ENCODE assay signal across 26 cellular contexts in the genomic region with DNA sequence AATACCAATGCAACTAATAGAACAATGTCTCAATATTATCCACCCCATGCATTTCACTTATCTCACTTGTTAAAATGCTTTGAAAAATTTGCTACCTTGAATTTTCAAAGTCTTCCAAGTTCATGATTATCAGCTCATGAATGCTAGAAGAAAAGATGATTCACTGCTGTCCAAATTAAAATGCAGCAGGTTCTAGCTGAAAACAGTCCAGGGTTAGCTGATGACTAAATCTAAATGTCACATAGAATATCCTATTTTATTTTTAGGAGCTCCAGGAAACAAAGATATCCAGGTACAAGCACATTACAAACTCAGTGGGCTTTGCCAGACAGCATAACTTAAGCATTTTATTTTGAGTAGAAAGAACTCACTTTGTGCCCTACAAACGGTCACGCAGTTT. TPM values are rescaled to one million over a fixed set of nuclear protein-coding genes. Genes with fewer than 3 reads are reported as not detected.
"Had no signal": no experiment of that assay in that cellular context is flagged by ENCODE, and none has a peak within 500 bp of the region (broad histone marks: within the 10 kb centered on the region; RNA-seq: fewer than 3 reads in every experiment).

No MANE protein-coding gene starts in this region.

- H3K9me3 Mint-ChIP-seq: activated B cell treated with CpG ODN at 0.5 μM for 24 hours; activated CD4-positive, alpha-beta memory T cell treated with anti-CD3 and anti-CD28 coated beads for 36 hours; activated CD4-positive, alpha-beta T cell treated with anti-CD3 and anti-CD28 coated beads, Interleukin-2, amount 10 ng/mL, durations not matched to agents 7 days and 5 days; activated naive CD4-positive, alpha-beta T cell treated with anti-CD3 and anti-CD28 coated beads for 36 hours; activated T-cell treated with anti-CD3 and anti-CD28 coated beads, Interleukin-2, amount 50 U/mL, for 4 hours had no signal

- H3K27ac ChIP-seq: KMS-11, Peyer's patch, RWPE1, SJSA1 had no signal

- H3K9me3 ChIP-seq: Peyer's patch had no signal

- H3K4me3 ChIP-seq: Peyer's patch, SJSA1 had no signal

- H3K27ac Mint-ChIP-seq: activated B cell treated with CpG ODN at 0.5 μM for 24 hours; activated CD4-positive, alpha-beta memory T cell treated with anti-CD3 and anti-CD28 coated beads for 36 hours; activated CD4-positive, alpha-beta T cell treated with anti-CD3 and anti-CD28 coated beads, Interleukin-2, amount 10 ng/mL, durations not matched to agents 7 days and 5 days; activated naive CD4-positive, alpha-beta T cell treated with anti-CD3 and anti-CD28 coated beads for 36 hours; activated naive CD8-positive, alpha-beta T cell; T-helper 17 cell had no signal

- DNase-seq: activated B cell treated with CpG ODN at 0.5 μM for 24 hours; activated CD4-positive, alpha-beta memory T cell treated with anti-CD3 and anti-CD28 coated beads for 36 hours; activated CD4-positive, alpha-beta T cell treated with anti-CD3 and anti-CD28 coated beads, Interleukin-2, amount 10 ng/mL, durations not matched to agents 7 days and 5 days; activated CD8-positive, alpha-beta memory T cell treated with anti-CD3 and anti-CD28 coated beads for 24 hours; activated gamma-delta T cell; activated naive CD4-positive, alpha-beta T cell treated with anti-CD3 and anti-CD28 coated beads for 36 hours; activated T-cell treated with anti-CD3 and anti-CD28 coated beads, Interleukin-2, amount 50 U/mL, for 4 hours; caudate nucleus; NCI-H1092; NCI-H1417; NCI-H1930; NCI-H2171; NCI-H2227 treated with DMSO at 0.1 percent for 48 hours; NCI-H526 treated with DMSO at 0.1 percent for 48 hours; NCI-H82; OCI-M1; Peyer's patch; SHP77; T-helper 17 cell; T-helper 9 cell had no signal

- H3K36me3 Mint-ChIP-seq: activated CD4-positive, alpha-beta memory T cell treated with anti-CD3 and anti-CD28 coated beads for 36 hours had no signal

- H3K4me1 ChIP-seq: Peyer's patch, SJSA1 had no signal

- ATAC-seq: activated T-cell treated with anti-CD3 and anti-CD28 coated beads, Interleukin-2, amount 50 U/mL, for 4 hours; T-helper 17 cell had no signal

- H3K9ac ChIP-seq: KMS-11 had no signal

- H3K4me3 Mint-ChIP-seq: activated B cell treated with CpG ODN at 0.5 μM for 24 hours; activated CD4-positive, alpha-beta memory T cell treated with anti-CD3 and anti-CD28 coated beads for 36 hours; activated CD4-positive, alpha-beta T cell treated with anti-CD3 and anti-CD28 coated beads, Interleukin-2, amount 10 ng/mL, durations not matched to agents 7 days and 5 days; activated naive CD4-positive, alpha-beta T cell treated with anti-CD3 and anti-CD28 coated beads for 36 hours; activated naive CD8-positive, alpha-beta T cell; activated T-cell treated with anti-CD3 and anti-CD28 coated beads, Interleukin-2, amount 50 U/mL, for 4 hours; T-helper 17 cell had no signal

- H3K36me3 ChIP-seq: Peyer's patch, SJSA1 had no signal

- H3K4me2 ChIP-seq: KMS-11 had no signal

- H3K4me1 Mint-ChIP-seq: activated B cell treated with CpG ODN at 0.5 μM for 24 hours, T-helper 17 cell had no signal

- H3K27me3 ChIP-seq: Peyer's patch, SJSA1 had no signal

RNA-seq across cellular contexts. Expression of a gene that starts 38.0 kb away (rescaled TPM):
- total RNA-seq: activated B cell treated with CpG ODN at 0.5 μM for 24 hours; activated CD4-positive, alpha-beta memory T cell treated with anti-CD3 and anti-CD28 coated beads for 36 hours; activated CD4-positive, alpha-beta T cell treated with anti-CD3 and anti-CD28 coated beads, Interleukin-2, amount 10 ng/mL, durations not matched to agents 7 days and 5 days; activated naive CD4-positive, alpha-beta T cell treated with anti-CD3 and anti-CD28 coated beads for 36 hours; MCF 10A; NCI-H460; SJSA1; T-helper 17 cell had no signal

RNA-seq across cellular contexts. Expression of a gene that starts 41.1 kb away (rescaled TPM):
- total RNA-seq: activated B cell treated with CpG ODN at 0.5 μM for 24 hours; activated CD4-positive, alpha-beta memory T cell treated with anti-CD3 and anti-CD28 coated beads for 36 hours; activated CD4-positive, alpha-beta T cell treated with anti-CD3 and anti-CD28 coated beads, Interleukin-2, amount 10 ng/mL, durations not matched to agents 7 days and 5 days; activated naive CD4-positive, alpha-beta T cell treated with anti-CD3 and anti-CD28 coated beads for 36 hours; activated T-cell treated with anti-CD3 and anti-CD28 coated beads, Interleukin-2, amount 50 U/mL, for 4 hours; MCF 10A; NCI-H460; Peyer's patch; SJSA1; T-helper 17 cell had no signal
